ENCODE assay signal across 1 cellular context in the genomic region with DNA sequence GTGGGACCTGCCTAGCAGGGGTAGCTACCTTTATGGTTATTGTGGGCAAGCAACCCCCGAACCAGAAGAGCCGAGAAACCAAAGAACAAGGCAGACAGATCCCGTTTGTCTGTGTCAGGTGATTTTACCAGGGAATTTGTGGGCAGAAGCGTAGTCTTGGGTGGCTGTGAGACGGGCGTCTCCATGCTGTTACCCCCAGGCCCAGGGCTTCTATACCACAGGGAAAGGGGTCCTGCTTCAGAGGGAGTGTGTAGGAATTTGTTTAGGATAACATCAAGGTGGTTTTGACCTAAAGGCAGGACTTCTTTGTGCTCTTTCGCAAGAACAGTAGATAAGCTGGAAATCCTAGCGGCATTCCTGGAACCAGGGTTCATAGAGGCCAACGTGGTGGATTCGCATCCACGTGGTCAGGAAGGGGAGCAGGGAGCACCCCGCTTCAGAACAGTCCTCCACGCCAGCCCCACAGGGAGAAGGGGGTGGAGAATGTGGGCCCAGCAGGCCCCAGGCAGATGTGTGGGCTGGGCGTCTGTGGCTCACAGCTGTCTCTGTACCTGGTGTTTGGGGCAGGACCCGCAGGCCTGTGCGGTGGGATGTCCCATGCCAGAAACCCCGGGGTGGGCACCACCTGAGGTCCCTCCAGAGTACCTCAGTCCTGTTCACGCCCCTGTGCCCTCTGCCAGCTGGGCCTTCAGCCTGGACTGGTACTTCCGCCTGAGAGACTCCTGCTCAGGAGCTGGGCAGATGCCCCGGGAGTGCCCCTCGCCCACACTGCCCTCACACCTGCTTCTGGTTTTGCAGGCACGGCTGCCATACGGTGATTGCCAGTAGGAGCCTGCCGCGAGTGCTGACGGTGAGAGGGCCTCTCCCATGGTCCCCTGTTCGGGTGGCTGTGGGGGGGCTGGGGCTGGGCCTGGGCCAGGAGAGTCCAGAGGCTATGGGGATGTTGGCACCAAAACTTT.
TF ChIP-seq lines count a peak whose summit lies in the region.

No MANE protein-coding gene starts in this region.

TF ChIP-seq in HepG2, 621 proteins besides CTCF, POLR2A, EP300 and RAD21 (continued from another document and continues in another):
- TF ChIP-seq, protein P1, sequence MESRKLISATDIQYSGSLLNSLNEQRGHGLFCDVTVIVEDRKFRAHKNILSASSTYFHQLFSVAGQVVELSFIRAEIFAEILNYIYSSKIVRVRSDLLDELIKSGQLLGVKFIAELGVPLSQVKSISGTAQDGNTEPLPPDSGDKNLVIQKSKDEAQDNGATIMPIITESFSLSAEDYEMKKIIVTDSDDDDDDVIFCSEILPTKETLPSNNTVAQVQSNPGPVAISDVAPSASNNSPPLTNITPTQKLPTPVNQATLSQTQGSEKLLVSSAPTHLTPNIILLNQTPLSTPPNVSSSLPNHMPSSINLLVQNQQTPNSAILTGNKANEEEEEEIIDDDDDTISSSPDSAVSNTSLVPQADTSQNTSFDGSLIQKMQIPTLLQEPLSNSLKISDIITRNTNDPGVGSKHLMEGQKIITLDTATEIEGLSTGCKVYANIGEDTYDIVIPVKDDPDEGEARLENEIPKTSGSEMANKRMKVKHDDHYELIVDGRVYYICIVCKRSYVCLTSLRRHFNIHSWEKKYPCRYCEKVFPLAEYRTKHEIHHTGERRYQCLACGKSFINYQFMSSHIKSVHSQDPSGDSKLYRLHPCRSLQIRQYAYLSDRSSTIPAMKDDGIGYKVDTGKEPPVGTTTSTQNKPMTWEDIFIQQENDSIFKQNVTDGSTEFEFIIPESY (CRISPR knock-in tag; IDR thresholded peaks at IDR 0.05), result peak; percentile 80; the same call in 1 of the 2 replicates
- TF ChIP-seq KDM4B (CRISPR knock-in tag; IDR thresholded peaks at IDR 0.05) (peak; percentile 92), ZNF460 (CRISPR knock-in tag; IDR thresholded peaks at IDR 0.05; ENCODE audit: borderline replicate concordance) (peak; percentile 50; the same call in 1 of the 2 replicates), DR1 (CRISPR knock-in tag; IDR thresholded peaks at IDR 0.05) (no peak), ZNF543 (CRISPR knock-in tag; IDR thresholded peaks at IDR 0.05) (peak; percentile 84; the same call in 1 of the 2 replicates), ZNF350 (CRISPR knock-in tag; IDR thresholded peaks at IDR 0.05; ENCODE audit: borderline replicate concordance, low read depth) (peak; percentile 88), ZNF33B (CRISPR knock-in tag; IDR thresholded peaks at IDR 0.05) (no peak), SMARCE1 (IDR thresholded peaks at IDR 0.05; ENCODE audit: borderline replicate concordance) (no peak), SP5 (CRISPR knock-in tag; IDR thresholded peaks at IDR 0.05; ENCODE audit: borderline replicate concordance, low read depth) (peak; percentile 80), HOXA5 (CRISPR knock-in tag; IDR thresholded peaks at IDR 0.05) (peak; percentile 80), NR3C1 (CRISPR knock-in tag; IDR thresholded peaks at IDR 0.05) (no peak), KDM1A (CRISPR knock-in tag; IDR thresholded peaks at IDR 0.05) (peak; percentile 32; the same call in 1 of the 2 replicates), TP53 (CRISPR knock-in tag; conservative IDR thresholded peaks at IDR 0.05) (0 out of 2 replicates have a peak, but pooled peaks have one; percentile 17), XBP1 (CRISPR knock-in tag; IDR thresholded peaks at IDR 0.05) (no peak), ZKSCAN5 (CRISPR knock-in tag; IDR thresholded peaks at IDR 0.05) (no peak), TMF1 (CRISPR knock-in tag; IDR thresholded peaks at IDR 0.05; ENCODE audit: low read depth) (0 out of 2 replicates have a peak, but pooled peaks have one; percentile 48), RBM39 (IDR thresholded peaks at IDR 0.05; ENCODE audit: low read depth, low read length, poor library complexity, severe bottlenecking) (peak; percentile 50), YEATS2 (CRISPR knock-in tag; IDR thresholded peaks at IDR 0.05; ENCODE audit: borderline replicate concordance) (peak; percentile 79; the same call in 1 of the 2 replicates), PRMT3 (CRISPR knock-in tag; IDR thresholded peaks at IDR 0.05; ENCODE audit: borderline replicate concordance, low read depth) (no peak), MAZ (IDR thresholded peaks at IDR 0.05; ENCODE audit: borderline replicate concordance, low read depth, low read length) (no peak), MAZ (CRISPR knock-in tag; IDR thresholded peaks at IDR 0.05; ENCODE audit: low read depth) (peak; percentile 73; the same call in 1 of the 2 replicates), ARNT2 (CRISPR knock-in tag; IDR thresholded peaks at IDR 0.05; ENCODE audit: low read depth) (peak; percentile 73), SOX5 (CRISPR knock-in tag; IDR thresholded peaks at IDR 0.05; ENCODE audit: borderline replicate concordance) (peak; percentile 87), SP2 (CRISPR knock-in tag; IDR thresholded peaks at IDR 0.05) (no peak), ZSCAN12 (CRISPR knock-in tag; IDR thresholded peaks at IDR 0.05) (no peak), HNF4G (IDR thresholded peaks at IDR 0.05; ENCODE audit: borderline replicate concordance, low read depth, low read length) (peak; percentile 67; the same call in 1 of the 2 replicates), HNF4G (CRISPR knock-in tag; IDR thresholded peaks at IDR 0.05; ENCODE audit: borderline replicate concordance, low read depth) (no peak)
- TF ChIP-seq, protein P2, sequence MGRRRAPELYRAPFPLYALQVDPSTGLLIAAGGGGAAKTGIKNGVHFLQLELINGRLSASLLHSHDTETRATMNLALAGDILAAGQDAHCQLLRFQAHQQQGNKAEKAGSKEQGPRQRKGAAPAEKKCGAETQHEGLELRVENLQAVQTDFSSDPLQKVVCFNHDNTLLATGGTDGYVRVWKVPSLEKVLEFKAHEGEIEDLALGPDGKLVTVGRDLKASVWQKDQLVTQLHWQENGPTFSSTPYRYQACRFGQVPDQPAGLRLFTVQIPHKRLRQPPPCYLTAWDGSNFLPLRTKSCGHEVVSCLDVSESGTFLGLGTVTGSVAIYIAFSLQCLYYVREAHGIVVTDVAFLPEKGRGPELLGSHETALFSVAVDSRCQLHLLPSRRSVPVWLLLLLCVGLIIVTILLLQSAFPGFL (CRISPR knock-in tag; IDR thresholded peaks at IDR 0.05), result no peak
- TF ChIP-seq, protein P3, sequence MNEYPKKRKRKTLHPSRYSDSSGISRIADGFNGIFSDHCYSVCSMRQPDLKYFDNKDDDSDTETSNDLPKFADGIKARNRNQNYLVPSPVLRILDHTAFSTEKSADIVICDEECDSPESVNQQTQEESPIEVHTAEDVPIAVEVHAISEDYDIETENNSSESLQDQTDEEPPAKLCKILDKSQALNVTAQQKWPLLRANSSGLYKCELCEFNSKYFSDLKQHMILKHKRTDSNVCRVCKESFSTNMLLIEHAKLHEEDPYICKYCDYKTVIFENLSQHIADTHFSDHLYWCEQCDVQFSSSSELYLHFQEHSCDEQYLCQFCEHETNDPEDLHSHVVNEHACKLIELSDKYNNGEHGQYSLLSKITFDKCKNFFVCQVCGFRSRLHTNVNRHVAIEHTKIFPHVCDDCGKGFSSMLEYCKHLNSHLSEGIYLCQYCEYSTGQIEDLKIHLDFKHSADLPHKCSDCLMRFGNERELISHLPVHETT (CRISPR knock-in tag; conservative IDR thresholded peaks at IDR 0.05), result peak; percentile 80; the same call in 1 of the 2 replicates
- TF ChIP-seq, protein P4, sequence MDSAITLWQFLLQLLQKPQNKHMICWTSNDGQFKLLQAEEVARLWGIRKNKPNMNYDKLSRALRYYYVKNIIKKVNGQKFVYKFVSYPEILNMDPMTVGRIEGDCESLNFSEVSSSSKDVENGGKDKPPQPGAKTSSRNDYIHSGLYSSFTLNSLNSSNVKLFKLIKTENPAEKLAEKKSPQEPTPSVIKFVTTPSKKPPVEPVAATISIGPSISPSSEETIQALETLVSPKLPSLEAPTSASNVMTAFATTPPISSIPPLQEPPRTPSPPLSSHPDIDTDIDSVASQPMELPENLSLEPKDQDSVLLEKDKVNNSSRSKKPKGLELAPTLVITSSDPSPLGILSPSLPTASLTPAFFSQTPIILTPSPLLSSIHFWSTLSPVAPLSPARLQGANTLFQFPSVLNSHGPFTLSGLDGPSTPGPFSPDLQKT (CRISPR knock-in tag; IDR thresholded peaks at IDR 0.05; ENCODE audit: borderline replicate concordance), result no peak
- TF ChIP-seq, protein P5, sequence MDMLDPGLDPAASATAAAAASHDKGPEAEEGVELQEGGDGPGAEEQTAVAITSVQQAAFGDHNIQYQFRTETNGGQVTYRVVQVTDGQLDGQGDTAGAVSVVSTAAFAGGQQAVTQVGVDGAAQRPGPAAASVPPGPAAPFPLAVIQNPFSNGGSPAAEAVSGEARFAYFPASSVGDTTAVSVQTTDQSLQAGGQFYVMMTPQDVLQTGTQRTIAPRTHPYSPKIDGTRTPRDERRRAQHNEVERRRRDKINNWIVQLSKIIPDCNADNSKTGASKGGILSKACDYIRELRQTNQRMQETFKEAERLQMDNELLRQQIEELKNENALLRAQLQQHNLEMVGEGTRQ (IDR thresholded peaks at IDR 0.05; ENCODE audit: low read depth, low read length), result peak; percentile 31; the same call in 1 of the 2 replicates
- TF ChIP-seq, protein P5 (CRISPR knock-in tag; IDR thresholded peaks at IDR 0.05; ENCODE audit: borderline replicate concordance), result peak; percentile 60; the same call in 1 of the 2 replicates
- TF ChIP-seq, protein P6, sequence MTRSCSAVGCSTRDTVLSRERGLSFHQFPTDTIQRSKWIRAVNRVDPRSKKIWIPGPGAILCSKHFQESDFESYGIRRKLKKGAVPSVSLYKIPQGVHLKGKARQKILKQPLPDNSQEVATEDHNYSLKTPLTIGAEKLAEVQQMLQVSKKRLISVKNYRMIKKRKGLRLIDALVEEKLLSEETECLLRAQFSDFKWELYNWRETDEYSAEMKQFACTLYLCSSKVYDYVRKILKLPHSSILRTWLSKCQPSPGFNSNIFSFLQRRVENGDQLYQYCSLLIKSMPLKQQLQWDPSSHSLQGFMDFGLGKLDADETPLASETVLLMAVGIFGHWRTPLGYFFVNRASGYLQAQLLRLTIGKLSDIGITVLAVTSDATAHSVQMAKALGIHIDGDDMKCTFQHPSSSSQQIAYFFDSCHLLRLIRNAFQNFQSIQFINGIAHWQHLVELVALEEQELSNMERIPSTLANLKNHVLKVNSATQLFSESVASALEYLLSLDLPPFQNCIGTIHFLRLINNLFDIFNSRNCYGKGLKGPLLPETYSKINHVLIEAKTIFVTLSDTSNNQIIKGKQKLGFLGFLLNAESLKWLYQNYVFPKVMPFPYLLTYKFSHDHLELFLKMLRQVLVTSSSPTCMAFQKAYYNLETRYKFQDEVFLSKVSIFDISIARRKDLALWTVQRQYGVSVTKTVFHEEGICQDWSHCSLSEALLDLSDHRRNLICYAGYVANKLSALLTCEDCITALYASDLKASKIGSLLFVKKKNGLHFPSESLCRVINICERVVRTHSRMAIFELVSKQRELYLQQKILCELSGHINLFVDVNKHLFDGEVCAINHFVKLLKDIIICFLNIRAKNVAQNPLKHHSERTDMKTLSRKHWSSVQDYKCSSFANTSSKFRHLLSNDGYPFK (CRISPR knock-in tag; IDR thresholded peaks at IDR 0.05; ENCODE audit: borderline replicate concordance), result no peak; the same call in 1 of the 2 replicates
- TF ChIP-seq, protein P7, sequence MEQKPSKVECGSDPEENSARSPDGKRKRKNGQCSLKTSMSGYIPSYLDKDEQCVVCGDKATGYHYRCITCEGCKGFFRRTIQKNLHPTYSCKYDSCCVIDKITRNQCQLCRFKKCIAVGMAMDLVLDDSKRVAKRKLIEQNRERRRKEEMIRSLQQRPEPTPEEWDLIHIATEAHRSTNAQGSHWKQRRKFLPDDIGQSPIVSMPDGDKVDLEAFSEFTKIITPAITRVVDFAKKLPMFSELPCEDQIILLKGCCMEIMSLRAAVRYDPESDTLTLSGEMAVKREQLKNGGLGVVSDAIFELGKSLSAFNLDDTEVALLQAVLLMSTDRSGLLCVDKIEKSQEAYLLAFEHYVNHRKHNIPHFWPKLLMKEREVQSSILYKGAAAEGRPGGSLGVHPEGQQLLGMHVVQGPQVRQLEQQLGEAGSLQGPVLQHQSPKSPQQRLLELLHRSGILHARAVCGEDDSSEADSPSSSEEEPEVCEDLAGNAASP (CRISPR knock-in tag; IDR thresholded peaks at IDR 0.05; ENCODE audit: borderline replicate concordance), result peak; percentile 97
- TF ChIP-seq, protein P8, sequence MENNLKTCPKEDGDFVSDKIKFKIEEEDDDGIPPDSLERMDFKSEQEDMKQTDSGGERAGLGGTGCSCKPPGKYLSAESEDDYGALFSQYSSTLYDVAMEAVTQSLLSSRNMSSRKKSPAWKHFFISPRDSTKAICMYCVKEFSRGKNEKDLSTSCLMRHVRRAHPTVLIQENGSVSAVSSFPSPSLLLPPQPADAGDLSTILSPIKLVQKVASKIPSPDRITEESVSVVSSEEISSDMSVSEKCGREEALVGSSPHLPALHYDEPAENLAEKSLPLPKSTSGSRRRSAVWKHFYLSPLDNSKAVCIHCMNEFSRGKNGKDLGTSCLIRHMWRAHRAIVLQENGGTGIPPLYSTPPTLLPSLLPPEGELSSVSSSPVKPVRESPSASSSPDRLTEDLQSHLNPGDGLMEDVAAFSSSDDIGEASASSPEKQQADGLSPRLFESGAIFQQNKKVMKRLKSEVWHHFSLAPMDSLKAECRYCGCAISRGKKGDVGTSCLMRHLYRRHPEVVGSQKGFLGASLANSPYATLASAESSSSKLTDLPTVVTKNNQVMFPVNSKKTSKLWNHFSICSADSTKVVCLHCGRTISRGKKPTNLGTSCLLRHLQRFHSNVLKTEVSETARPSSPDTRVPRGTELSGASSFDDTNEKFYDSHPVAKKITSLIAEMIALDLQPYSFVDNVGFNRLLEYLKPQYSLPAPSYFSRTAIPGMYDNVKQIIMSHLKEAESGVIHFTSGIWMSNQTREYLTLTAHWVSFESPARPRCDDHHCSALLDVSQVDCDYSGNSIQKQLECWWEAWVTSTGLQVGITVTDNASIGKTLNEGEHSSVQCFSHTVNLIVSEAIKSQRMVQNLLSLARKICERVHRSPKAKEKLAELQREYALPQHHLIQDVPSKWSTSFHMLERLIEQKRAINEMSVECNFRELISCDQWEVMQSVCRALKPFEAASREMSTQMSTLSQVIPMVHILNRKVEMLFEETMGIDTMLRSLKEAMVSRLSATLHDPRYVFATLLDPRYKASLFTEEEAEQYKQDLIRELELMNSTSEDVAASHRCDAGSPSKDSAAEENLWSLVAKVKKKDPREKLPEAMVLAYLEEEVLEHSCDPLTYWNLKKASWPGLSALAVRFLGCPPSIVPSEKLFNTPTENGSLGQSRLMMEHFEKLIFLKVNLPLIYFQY (CRISPR knock-in tag; IDR thresholded peaks at IDR 0.05; ENCODE audit: borderline replicate concordance), result peak; percentile 68; the same call in 1 of the 2 replicates
